In the genomic region with DNA sequence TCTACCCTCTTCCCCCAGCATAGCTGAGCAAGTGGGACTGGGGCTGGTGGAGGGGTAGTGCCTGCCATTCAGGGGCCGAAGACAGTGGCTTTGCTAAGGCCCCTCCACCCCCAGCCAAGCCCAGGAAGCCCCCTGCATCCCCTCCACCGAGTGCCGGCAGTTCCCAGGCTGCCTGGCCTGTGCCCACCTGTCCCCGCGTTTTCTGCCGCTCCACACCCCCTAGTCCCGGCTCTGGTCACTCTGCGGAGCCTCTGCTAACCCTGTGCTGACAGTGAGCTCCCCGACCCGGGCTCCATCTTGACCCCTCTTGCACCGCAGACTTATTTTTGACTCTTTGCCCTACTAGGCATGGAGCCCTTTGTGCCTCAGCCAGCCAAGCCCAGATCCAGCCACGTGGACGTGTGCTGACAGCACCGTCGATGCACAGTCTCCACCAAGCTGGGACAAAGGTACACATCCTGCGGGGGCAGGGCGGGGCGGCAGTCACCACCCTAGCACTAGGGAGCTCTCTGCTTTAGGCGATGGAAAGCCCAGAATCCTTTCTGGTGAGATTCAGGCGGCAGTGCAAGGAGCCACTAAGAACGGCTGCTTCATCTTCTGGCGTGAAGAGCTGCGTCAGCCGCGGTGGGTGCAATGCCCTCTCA, we compare ENCODE assay signal across 8 cellular contexts.
DNase-seq lines count a peak whose midpoint lies in the region; ATAC-seq and TF ChIP-seq lines count a peak whose summit lies in the region.

No MANE protein-coding gene starts in this region.

- WGBS in transverse colon (ENCODE audit: low coverage in 1 of 2), 2 donors, result 66% methylated on average over 22 of the region's 25 CpGs; no CpG with 5 or more reads in 1 of the 2 donors

- in situ Hi-C loops in transverse colon (cut with MboI; ENCODE audit: low pct_ligation_motif_present in 1 of 4, low pct_unique_long_range_greater_than_20kb in 1 of 4, low sequenced_read_pairs in 3 of 4), result loop anchor here in 3 of 4 donors (25.0 kb wide), 1 partner anchor 475 kb away; no protein-coding TSS in a partner anchor

- ATAC-seq in HG02623 (IDR thresholded peaks at IDR 0.05; ENCODE audit: unreplicated experiment), result no peak
- no peak for ATAC-seq in HG02870 (IDR thresholded peaks at IDR 0.05; ENCODE audit: unreplicated experiment)

- no peak for TF ChIP-seq POLR2A in transverse colon (IDR thresholded peaks at IDR 0.05)

- POLR2A ChIA-PET in activated CD4-positive, alpha-beta T cell treated with anti-CD3 and anti-CD28 coated beads, Interleukin-2, amount 10 ng/mL, durations not matched to agents 7 days and 5 days (lab: Charles Lee), result no interaction called here

- no peak for DNase-seq in activated CD4-positive, alpha-beta T cell treated with anti-CD3 and anti-CD28 coated beads, Interleukin-2, amount 10 ng/mL, durations not matched to agents 7 days and 5 days
- no peak for DNase-seq in activated CD4-positive, alpha-beta T cell treated with anti-CD3 and anti-CD28 coated beads, Interleukin-2, amount 50 U/mL, for 48 hours
- DNase-seq in coronary artery (ENCODE audit: low spot score), result no peak
- peak; percentile 65 for DNase-seq in transverse colon
- no peak for DNase-seq in NCI-H128 (lab: John Stamatoyannopoulos, UW; ENCODE audit: unreplicated experiment)

- H3K4me1 Mint-ChIP-seq in activated CD4-positive, alpha-beta T cell treated with anti-CD3 and anti-CD28 coated beads, Interleukin-2, amount 10 ng/mL, durations not matched to agents 7 days and 5 days, result peaks cover 29% of the 10 kb centered on the region

- no peaks in the 10 kb centered on the region for H3K9me3 Mint-ChIP-seq in activated CD4-positive, alpha-beta T cell treated with anti-CD3 and anti-CD28 coated beads, Interleukin-2, amount 10 ng/mL, durations not matched to agents 7 days and 5 days

- H3K4me3 Mint-ChIP-seq in activated CD4-positive, alpha-beta T cell treated with anti-CD3 and anti-CD28 coated beads, Interleukin-2, amount 10 ng/mL, durations not matched to agents 7 days and 5 days, result peak overlapping the region; percentile 71

- no peaks in the 10 kb centered on the region for H3K27me3 Mint-ChIP-seq in activated CD4-positive, alpha-beta T cell treated with anti-CD3 and anti-CD28 coated beads, Interleukin-2, amount 10 ng/mL, durations not matched to agents 7 days and 5 days

- H3K9ac ChIP-seq in mucosa of rectum (ENCODE audit: low read depth in 1 of 2, low read length in 2 of 2), result peak overlapping the region; percentile 5 to 12

- H3K4me1 ChIP-seq in mucosa of rectum (ENCODE audit: control insufficient read depth in 2 of 2, insufficient read depth in 2 of 2, low read length in 2 of 2), result peaks cover 10 to 11% of the 10 kb centered on the region in 2 donors
- H3K4me1 ChIP-seq in transverse colon, result peaks cover 0 to 21% (median 10%) of the 10 kb centered on the region in 4 donors

- H3K27ac Mint-ChIP-seq in activated CD4-positive, alpha-beta T cell treated with anti-CD3 and anti-CD28 coated beads, Interleukin-2, amount 10 ng/mL, durations not matched to agents 7 days and 5 days, result peak overlapping the region; percentile 87

- intact Hi-C loops in transverse colon (cut with DNase I; ENCODE audit: low total_unique reads), result loop anchor here (5.0 kb wide), 1 partner anchor 1140 kb away; no protein-coding TSS in a partner anchor

- H3K36me3 Mint-ChIP-seq in activated CD4-positive, alpha-beta T cell treated with anti-CD3 and anti-CD28 coated beads, Interleukin-2, amount 10 ng/mL, durations not matched to agents 7 days and 5 days (ENCODE audit: low read depth), result no peaks in the 10 kb centered on the region

- H3K4me3 ChIP-seq in coronary artery (peak overlapping the region; percentile 58), mucosa of rectum (ENCODE audit: low read length in 2 of 2) (peak overlapping the region in 1 of 2 donors; percentile 51), transverse colon (peak overlapping the region in 1 of 4 donors; percentile 51)

- H3K9me3 ChIP-seq in mucosa of rectum (ENCODE audit: control insufficient read depth in 2 of 2, low read length in 2 of 2) (no peaks in the 10 kb centered on the region), transverse colon (no peaks in the 10 kb centered on the region)

- TF ChIP-seq EP300 in transverse colon (IDR thresholded peaks at IDR 0.05; ENCODE audit: low read depth), result no peak

- CTCF ChIA-PET in activated CD4-positive, alpha-beta T cell treated with anti-CD3 and anti-CD28 coated beads, Interleukin-2, amount 10 ng/mL, durations not matched to agents 7 days and 5 days (lab: Charles Lee), result interaction anchor here (0.5 to 1.8 kb wide), 4 partner anchors 12 to 467 kb away, joined by 3 to 8 read pairs (median 6); no protein-coding TSS in a partner anchor

- TF ChIP-seq CTCF in coronary artery (IDR thresholded peaks at IDR 0.05) (no peak), transverse colon (IDR thresholded peaks at IDR 0.05) (no peak)

- H3K27me3 ChIP-seq in mucosa of rectum (ENCODE audit: control insufficient read depth in 2 of 2, insufficient read depth in 2 of 2, low read length in 2 of 2) (peaks cover 0 to 3% of the 10 kb centered on the region in 2 donors), transverse colon (no peaks in the 10 kb centered on the region)

- no peaks in the 10 kb centered on the region for H3K36me3 ChIP-seq in mucosa of rectum (ENCODE audit: control insufficient read depth in 2 of 2, insufficient read depth in 2 of 2, low read length in 2 of 2)
- H3K36me3 ChIP-seq in transverse colon, result no peaks in the 10 kb centered on the region

- H3K27ac ChIP-seq in coronary artery (peak overlapping the region; percentile 84 to 91), mucosa of rectum (ENCODE audit: low read depth in 2 of 2, low read length in 2 of 2) (peak overlapping the region; percentile 70 to 81), transverse colon (peak overlapping the region; percentile 67 to 84 (median 79))
